In the genomic region with DNA sequence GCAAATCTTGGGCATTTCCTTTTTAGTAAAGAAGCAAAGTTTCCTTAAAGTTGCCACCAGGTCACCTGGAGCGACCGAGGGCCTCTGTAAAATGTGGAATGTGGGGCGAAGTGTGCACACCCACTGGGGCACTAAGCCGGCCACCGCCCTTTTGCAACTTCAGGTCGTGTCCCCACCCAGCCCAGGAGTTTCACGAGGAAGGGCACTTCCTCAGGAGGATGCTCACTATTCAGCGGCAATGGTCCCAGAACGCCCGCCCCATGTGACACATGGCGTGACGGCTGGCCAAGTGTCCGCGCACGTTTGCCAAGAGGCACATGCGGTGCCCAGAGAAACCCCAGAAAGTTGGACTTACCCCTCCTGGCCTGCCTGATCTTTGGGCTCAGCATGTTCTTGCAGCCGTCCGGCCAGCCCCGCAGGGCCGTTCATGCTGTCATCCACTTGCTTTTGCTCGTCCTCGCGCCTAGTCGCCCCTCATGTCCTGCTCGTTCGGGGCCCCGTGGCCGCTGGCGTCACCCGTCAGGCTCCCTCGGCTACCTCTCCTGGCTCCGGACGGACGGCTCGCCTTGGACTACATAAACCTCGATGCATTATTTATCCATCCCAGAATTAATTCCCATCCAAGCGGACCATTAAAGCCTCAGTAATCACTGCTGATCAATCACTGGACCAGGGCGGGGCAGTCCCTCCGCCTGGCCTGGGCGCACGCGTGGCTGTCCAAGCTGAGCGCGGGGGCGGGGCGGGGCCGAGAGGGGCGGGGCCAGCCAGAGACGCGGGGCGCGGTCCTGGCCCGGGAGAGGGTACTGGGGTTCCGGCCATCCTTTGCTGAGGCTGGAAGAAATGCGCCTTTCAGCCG, we compare ENCODE assay signal across 8 cellular contexts. TPM values are rescaled to one million over a fixed set of nuclear protein-coding genes. Genes with fewer than 3 reads are reported as not detected.
DNase-seq lines count a peak whose midpoint lies in the region; ATAC-seq, FAIRE-seq and TF ChIP-seq lines count a peak whose summit lies in the region.

A gene with protein sequence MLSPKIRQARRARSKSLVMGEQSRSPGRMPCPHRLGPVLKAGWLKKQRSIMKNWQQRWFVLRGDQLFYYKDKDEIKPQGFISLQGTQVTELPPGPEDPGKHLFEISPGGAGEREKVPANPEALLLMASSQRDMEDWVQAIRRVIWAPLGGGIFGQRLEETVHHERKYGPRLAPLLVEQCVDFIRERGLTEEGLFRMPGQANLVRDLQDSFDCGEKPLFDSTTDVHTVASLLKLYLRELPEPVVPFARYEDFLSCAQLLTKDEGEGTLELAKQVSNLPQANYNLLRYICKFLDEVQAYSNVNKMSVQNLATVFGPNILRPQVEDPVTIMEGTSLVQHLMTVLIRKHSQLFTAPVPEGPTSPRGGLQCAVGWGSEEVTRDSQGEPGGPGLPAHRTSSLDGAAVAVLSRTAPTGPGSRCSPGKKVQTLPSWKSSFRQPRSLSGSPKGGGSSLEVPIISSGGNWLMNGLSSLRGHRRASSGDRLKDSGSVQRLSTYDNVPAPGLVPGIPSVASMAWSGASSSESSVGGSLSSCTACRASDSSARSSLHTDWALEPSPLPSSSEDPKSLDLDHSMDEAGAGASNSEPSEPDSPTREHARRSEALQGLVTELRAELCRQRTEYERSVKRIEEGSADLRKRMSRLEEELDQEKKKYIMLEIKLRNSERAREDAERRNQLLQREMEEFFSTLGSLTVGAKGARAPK (minus strand): TSS at position 666 of the 856 bp plus-strand sequence. CDS start 277 bp downstream, at position 389.

- no peaks in the 10 kb centered on the region for H3K79me2 ChIP-seq in K562 (ENCODE audit: control insufficient read depth, insufficient read depth, low read length)

- no peaks in the 10 kb centered on the region for H3K9me1 ChIP-seq in K562 (ENCODE audit: control insufficient read depth, insufficient read depth, low read length)

- H3K36me3 ChIP-seq in K562 (ENCODE audit: control insufficient read depth, insufficient read depth, low read length) (no peaks in the 10 kb centered on the region), iPS DF 6.9 (ENCODE audit: control insufficient read depth, insufficient read depth, low read length) (no peaks in the 10 kb centered on the region)

- 8% methylated on average over 48 of the region's 56 CpGs for WGBS in K562 (ENCODE audit: insufficient coverage, low coverage, missing lambda C conversion rate)
- no CpG with 5 or more reads among the region's 56 CpGs for WGBS in iPS DF 6.9 (ENCODE audit: insufficient coverage, insufficient read length)

- in situ Hi-C loops in K562 (cut with MboI) = no loop called here

- peak within 1 kb of the TSS in 1 of 2 experiments; percentile 23; a peak in 1 of 4 replicates for H3K9ac ChIP-seq in K562 (ENCODE audit: insufficient read depth in 1 of 2, low read depth in 2 of 2, low read length in 2 of 2)

- H3K27me3 ChIP-seq in K562 (ENCODE audit: control insufficient read depth in 2 of 2, insufficient read depth in 2 of 2, low read length in 2 of 2) = peaks cover 21 to 23% of the 10 kb centered on the region in 2 experiments
- H3K27me3 ChIP-seq in iPS DF 6.9 (ENCODE audit: control insufficient read depth, insufficient read depth, low read length) = peaks cover 7% of the 10 kb centered on the region; the same call in 1 of the 2 replicates

- TF ChIP-seq CTCF in K562 (IDR thresholded peaks at IDR 0.05 in 2 of 3, conservative IDR thresholded peaks at IDR 0.05 in 1 of 3; ENCODE audit: insufficient read depth in 2 of 3, low read depth in 1 of 3, low read length in 3 of 3) (no peak), retinal pigment epithelial cell (conservative IDR thresholded peaks at IDR 0.05; ENCODE audit: low read depth, low read length) (no peak), GM10266 (IDR thresholded peaks at IDR 0.05; ENCODE audit: control insufficient read depth, insufficient read depth, low read depth, missing control alignments) (no peak)

- peaks cover 11% of the 10 kb centered on the region for H4K20me1 ChIP-seq in K562 (replicated peaks; ENCODE audit: control insufficient read depth, insufficient read depth, low read length)

- H3K9me3 ChIP-seq in K562 (replicated peaks; ENCODE audit: control insufficient read depth, insufficient read depth, low read depth, low read length) = no peaks in the 10 kb centered on the region
- H3K9me3 ChIP-seq in iPS DF 6.9 (ENCODE audit: control insufficient read depth, insufficient read depth, low read length) = no peaks in the 10 kb centered on the region

- no peak for TF ChIP-seq EP300 in K562 (IDR thresholded peaks at IDR 0.05; ENCODE audit: low read length)

- ATAC-seq in HG03432 (IDR thresholded peaks at IDR 0.05; ENCODE audit: unreplicated experiment) (peak; percentile 61), K562 (peak; percentile 86), GM21367 (IDR thresholded peaks at IDR 0.05; ENCODE audit: unreplicated experiment) (no peak)

- no peak for TF ChIP-seq RAD21 in K562 (CRISPR knock-in tag; conservative IDR thresholded peaks at IDR 0.05 in 1 of 2, IDR thresholded peaks at IDR 0.05 in 1 of 2)

- no peak within 1 kb of the TSS for H3K4me3 ChIP-seq in K562
- peak within 1 kb of the TSS; percentile 24; the same call in 1 of the 2 replicates for H3K4me3 ChIP-seq in iPS DF 6.9 (ENCODE audit: low read length)
- peak within 1 kb of the TSS; percentile 48 for H3K4me3 ChIP-seq in retinal pigment epithelial cell (ENCODE audit: low read length)

- intact Hi-C loops in K562 (cut with micrococcal nuclease) = loop anchor here (5.0 kb wide), 2 partner anchors 48 to 52 kb away; no protein-coding TSS in a partner anchor

- CTCF ChIA-PET in K562 (lab: Yijun Ruan, JAX; ENCODE audit: low intra/inter-chr PET ratio) = no interaction called here

- peak within 1 kb of the TSS; percentile 3 for H3K4me2 ChIP-seq in K562 (ENCODE audit: insufficient read depth, low read length)

- BruUV-seq in K562 (replicated peaks; lab: Mats Ljungman, UMichigan) = no TSS peak

- no peak for TF ChIP-seq POLR2A in K562 (conservative IDR thresholded peaks at IDR 0.05)

- FAIRE-seq in K562 (lab: Jason Lieb, UNC) = no peak

- H3K4me1 ChIP-seq in K562 (replicated peaks in 1 of 2; ENCODE audit: control insufficient read depth in 2 of 2, insufficient read depth in 2 of 2, low read length in 2 of 2) (peaks cover 0 to 9% of the 10 kb centered on the region in 2 experiments; a peak in 2 of 5 replicates), iPS DF 6.9 (ENCODE audit: control insufficient read depth, insufficient read depth, low read length) (peaks cover 4% of the 10 kb centered on the region; the same call in 1 of the 2 replicates)

- POLR2A ChIA-PET in K562 (lab: Yijun Ruan, JAX) = interaction anchor here (0.8 to 1.0 kb wide), 3 partner anchors 15 to 1350 kb away, joined by 3 read pairs; no protein-coding TSS in a partner anchor

- H3K27ac ChIP-seq in K562 (ENCODE audit: extremely low read depth, low read depth, low read length) = no peak within 1 kb of the TSS
- no peak within 1 kb of the TSS for H3K27ac ChIP-seq in iPS DF 6.9 (ENCODE audit: low read length)

- H2AFZ ChIP-seq in K562 (ENCODE audit: low read depth, low read length) = no peak within 1 kb of the TSS

- DNase-seq in ELR (ENCODE audit: low read depth) = peak; percentile 80
- DNase-seq in K562 (ENCODE audit: extremely low read depth in 1 of 4, low spot score in 3 of 4) = peak; percentile 27 to 91 (median 79)
- no peak for DNase-seq in iPS DF 6.9 (ENCODE audit: low read depth, low spot score)
- no peak for DNase-seq in retinal pigment epithelial cell (ENCODE audit: low read depth)
- no peak for DNase-seq in NCI-H226
- DNase-seq in GM10266 (ENCODE audit: extremely low spot score) = no peak

TF ChIP-seq in K562, 482 proteins besides CTCF, POLR2A, EP300 and RAD21 (continues in another document):
- peak; percentile 25 to 43; a peak in 2 of 4 replicates for TF ChIP-seq NRF1 (conservative IDR thresholded peaks at IDR 0.05 in 1 of 2, IDR thresholded peaks at IDR 0.05 in 1 of 2)
- TF ChIP-seq, protein P1, sequence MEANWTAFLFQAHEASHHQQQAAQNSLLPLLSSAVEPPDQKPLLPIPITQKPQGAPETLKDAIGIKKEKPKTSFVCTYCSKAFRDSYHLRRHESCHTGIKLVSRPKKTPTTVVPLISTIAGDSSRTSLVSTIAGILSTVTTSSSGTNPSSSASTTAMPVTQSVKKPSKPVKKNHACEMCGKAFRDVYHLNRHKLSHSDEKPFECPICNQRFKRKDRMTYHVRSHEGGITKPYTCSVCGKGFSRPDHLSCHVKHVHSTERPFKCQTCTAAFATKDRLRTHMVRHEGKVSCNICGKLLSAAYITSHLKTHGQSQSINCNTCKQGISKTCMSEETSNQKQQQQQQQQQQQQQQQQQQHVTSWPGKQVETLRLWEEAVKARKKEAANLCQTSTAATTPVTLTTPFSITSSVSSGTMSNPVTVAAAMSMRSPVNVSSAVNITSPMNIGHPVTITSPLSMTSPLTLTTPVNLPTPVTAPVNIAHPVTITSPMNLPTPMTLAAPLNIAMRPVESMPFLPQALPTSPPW (CRISPR knock-in tag; IDR thresholded peaks at IDR 0.05) = 0 out of 2 replicates have a peak, but pooled peaks have one; percentile 27
- TF ChIP-seq FOXJ3 (CRISPR knock-in tag; IDR thresholded peaks at IDR 0.05) = no peak
- TF ChIP-seq ZNF316 (IDR thresholded peaks at IDR 0.05) = no peak
- TF ChIP-seq ZFP1 (CRISPR knock-in tag; IDR thresholded peaks at IDR 0.05) = no peak
- TF ChIP-seq HDAC3 (IDR thresholded peaks at IDR 0.05; ENCODE audit: borderline replicate concordance, partially characterized antibody) = no peak
- no peak for TF ChIP-seq ZNF217 (CRISPR knock-in tag; IDR thresholded peaks at IDR 0.05)
- TF ChIP-seq PTTG1 (tag; IDR thresholded peaks at IDR 0.05; ENCODE audit: low read depth) = no peak

RNA-seq across cellular contexts. Expression of the gene that starts here (rescaled TPM):
- 9.9 and 13.9 TPM in 2 replicates for total RNA-seq in K562 (2011; cell fraction: chromatin; rRNA removed; ENCODE audit: low replicate concordance)
- total RNA-seq in K562 (2011; cell fraction: nucleolus; rRNA removed) = 10.7 and 11.5 TPM in 2 replicates
- total RNA-seq in K562 (2011; cell fraction: nucleoplasm; rRNA removed) = 8.2 and 9.7 TPM in 2 replicates
- 23.2 and 30.0 TPM in 2 replicates for total RNA-seq in K562 (2014; rRNA removed)
- total RNA-seq in K562 (2014; rRNA removed; fragmentation: Illumina TruSeq; extraction: Trizol) = 7.8 and 8.6 TPM in 2 replicates
- 12.4 and 12.7 TPM in 2 replicates for total RNA-seq in K562 (2015; rRNA removed; fragmentation: Illumina TruSeq; extraction: Trizol)
- 28.1 and 29.3 TPM in 2 replicates for total RNA-seq in K562 (2021)
- polyA plus RNA-seq in K562 (2011; rRNA removed) = 12.3 and 13.1 TPM in 2 replicates
- polyA plus RNA-seq in K562 (2011; cell fraction: cytosol; rRNA removed) = 12.0 and 31.3 TPM in 2 replicates
- 19.7 and 38.0 TPM in 2 replicates for polyA plus RNA-seq in K562 (2011; cell fraction: nucleus; rRNA removed)
- 6.0 and 12.9 TPM in 2 replicates for polyA plus RNA-seq in K562 (2012)
- 8.7 and 12.5 TPM in 2 replicates for polyA plus RNA-seq in K562 (2014; fragmentation: Illumina TruSeq; extraction: Trizol)
- 1 to 10 TPM; 1.3 to 1.4 TPM for polyA plus RNA-seq in K562 (2014; fragmentation: Nextera tagmentation; extraction: Ambion mirVana)
- 19.3 and 22.3 TPM in 2 replicates for polyA plus RNA-seq in K562 (2014; rRNA removed)
- 7.5 and 11.3 TPM in 2 replicates for polyA minus RNA-seq in K562 (2011; rRNA and poly(A)+ RNA removed)
- 15.5 and 16.6 TPM in 2 replicates for polyA minus RNA-seq in K562 (2011; cell fraction: cytosol; rRNA and poly(A)+ RNA removed)
- polyA minus RNA-seq in K562 (2011; cell fraction: nucleus; rRNA and poly(A)+ RNA removed) = 9.4 and 13.7 TPM in 2 replicates

Comparison
In these comparisons a context has a peak if more than half of its experiments do, and no peak if none do; other contexts are left out.
1. DNase-seq: peak in ELR (single experiment) and K562 (4 of 4); none in iPS DF 6.9 (single experiment), retinal pigment epithelial cell (single experiment), NCI-H226 (single experiment) and GM10266 (single experiment).